ENCODE assay signal across 22 cellular contexts in genomic region chr4:83250666-83251065, GRCh38.
"Had no signal": no experiment of that assay in that cellular context is flagged by ENCODE, and none has a peak within 500 bp of the region (broad histone marks: within the 10 kb centered on the region; RNA-seq: fewer than 3 reads in every experiment).

No MANE protein-coding gene starts in this region.

- H3K4me1 Mint-ChIP-seq: nephron had no signal

- FAIRE-seq: urothelium cell line had no signal

- H3K36me3 ChIP-seq: ascending aorta, breast epithelium, heart right ventricle, sigmoid colon, spleen, thyroid gland had no signal

- H3K4me3 ChIP-seq: ascending aorta, breast epithelium, heart right ventricle, sigmoid colon, spleen, thyroid gland had no signal

- H3K36me3 Mint-ChIP-seq: activated naive CD4-positive, alpha-beta T cell treated with anti-CD3 and anti-CD28 coated beads, Interleukin-2, amount 50 U/mL, for 24 hours; memory B cell had no signal

- H3K4me3 Mint-ChIP-seq: activated naive CD4-positive, alpha-beta T cell treated with anti-CD3 and anti-CD28 coated beads, Interleukin-2, amount 50 U/mL, for 24 hours; dendritic cell treated with granulocyte-macrophage colony-stimulating factor and Interleukin-4, amounts not matched to agents 40 ng/mL and 50 ng/mL, for 4 days; memory B cell; nephron; stimulated activated naive B cell treated with anti-CD40 and anti-IgM and Interleukin-4, amounts not matched to agents 10 μg/mL and 1 μg/mL and 100 μg/mL, for 72 hours had no signal

- DNase-seq: activated CD4-positive, alpha-beta T cell treated with anti-CD3 and anti-CD28 coated beads for 1 hour; activated CD4-positive, alpha-beta T cell treated with anti-CD3 and anti-CD28 coated beads, Interleukin-2, amount 50 U/mL, for 48 hours; activated gamma-delta T cell; effector memory CD8-positive, alpha-beta T cell; heart right ventricle; left ventricle myocardium superior; occipital lobe; posterior cingulate gyrus; sigmoid colon; spleen; stimulated activated naive B cell treated with anti-CD40 and anti-IgM and Interleukin-4, amounts not matched to agents 10 μg/mL and 1 μg/mL and 100 μg/mL, for 72 hours; T-helper 2 cell; thyroid gland had no signal

- H3K27me3 Mint-ChIP-seq: activated naive CD4-positive, alpha-beta T cell treated with anti-CD3 and anti-CD28 coated beads, Interleukin-2, amount 50 U/mL, for 24 hours; dendritic cell treated with granulocyte-macrophage colony-stimulating factor and Interleukin-4, amounts not matched to agents 40 ng/mL and 50 ng/mL, for 4 days; effector memory CD8-positive, alpha-beta T cell; memory B cell; stimulated activated naive B cell treated with anti-CD40 and anti-IgM and Interleukin-4, amounts not matched to agents 10 μg/mL and 1 μg/mL and 100 μg/mL, for 72 hours had no signal

- H3K27me3 ChIP-seq: ascending aorta, breast epithelium, heart right ventricle, sigmoid colon, spleen, thyroid gland had no signal

- H3K27ac ChIP-seq: ascending aorta, breast epithelium, epithelial cell of prostate, heart right ventricle, sigmoid colon, thyroid gland, VCaP had no signal

- H3K9me3 ChIP-seq: ascending aorta, breast epithelium, heart right ventricle, sigmoid colon, spleen, thyroid gland had no signal

- H3K27ac Mint-ChIP-seq: activated naive CD4-positive, alpha-beta T cell treated with anti-CD3 and anti-CD28 coated beads, Interleukin-2, amount 50 U/mL, for 24 hours; dendritic cell treated with granulocyte-macrophage colony-stimulating factor and Interleukin-4, amounts not matched to agents 40 ng/mL and 50 ng/mL, for 4 days; memory B cell; nephron had no signal

- H3K4me1 ChIP-seq: breast epithelium had no signal

- H3K9me3 Mint-ChIP-seq: activated naive CD4-positive, alpha-beta T cell treated with anti-CD3 and anti-CD28 coated beads, Interleukin-2, amount 50 U/mL, for 24 hours; dendritic cell treated with granulocyte-macrophage colony-stimulating factor and Interleukin-4, amounts not matched to agents 40 ng/mL and 50 ng/mL, for 4 days; effector memory CD8-positive, alpha-beta T cell; memory B cell; nephron; stimulated activated naive B cell treated with anti-CD40 and anti-IgM and Interleukin-4, amounts not matched to agents 10 μg/mL and 1 μg/mL and 100 μg/mL, for 72 hours had no signal
